Comparison of ENCODE assay signal across 15 cellular contexts in the genomic region with DNA sequence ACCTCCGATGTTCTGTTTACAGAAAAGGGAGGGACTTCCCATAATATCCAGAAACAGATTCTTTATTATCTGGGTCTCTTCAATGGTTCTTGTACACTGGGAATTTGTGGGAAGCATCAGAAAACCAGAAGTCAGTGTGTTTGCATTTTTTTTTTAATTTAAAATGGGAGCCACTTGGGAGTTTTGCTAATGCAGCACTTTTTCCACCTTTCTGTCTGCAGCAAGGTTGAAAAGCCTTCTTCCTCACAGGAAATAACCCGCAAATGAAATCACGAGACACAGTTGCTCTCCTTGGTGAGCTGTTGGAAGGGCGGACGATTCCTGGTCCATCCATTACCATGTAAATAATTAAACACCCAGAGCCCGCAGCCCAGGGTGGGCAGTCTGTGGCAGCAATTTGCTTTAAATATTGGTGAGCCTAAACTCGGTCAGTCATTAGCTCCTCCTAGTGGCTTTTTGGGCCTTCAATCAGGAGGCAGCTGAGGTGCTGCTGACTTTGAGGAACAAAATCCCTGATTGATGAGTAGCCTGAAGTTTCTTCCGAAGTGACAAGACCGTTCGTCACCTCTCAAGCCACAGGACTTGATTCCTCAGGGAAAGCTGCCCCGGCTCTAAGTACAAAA.
DNase-seq lines count a peak whose midpoint lies in the region; ATAC-seq and TF ChIP-seq lines count a peak whose summit lies in the region.
"Had no signal": no experiment of that assay in that cellular context is flagged by ENCODE, and none has a peak within 500 bp of the region (broad histone marks: within the 10 kb centered on the region; RNA-seq: fewer than 3 reads in every experiment).

No MANE protein-coding gene starts in this region.

- H3K4me1 Mint-ChIP-seq in glutamatergic neuron (ENCODE audit: low read depth, unreplicated experiment) = peaks cover 6% of the 10 kb centered on the region
- peaks cover 6% of the 10 kb centered on the region for H3K4me1 Mint-ChIP-seq in activated T-helper 2 cell treated with anti-CD3 and anti-CD28 coated beads, Interferon-gamma antibody, Interleukin-2, Interleukin-4, amounts not matched to agents 10 μg/mL and 5 μg/mL and 100 μg/mL, durations not matched to agents 14 hours and 24 hours and 36 hours (ENCODE audit: low read depth)
- H3K4me1 Mint-ChIP-seq in natural killer cell treated with Interleukin-12 subunit alpha and Interleukin-12 subunit beta and Interleukin-15 and Interleukin-18, amount 100 ng/mL, for 72 hours (ENCODE audit: low read depth in 2 of 2) = peaks cover 16% of the 10 kb centered on the region in 2 donors

- no peaks in the 10 kb centered on the region for H3K79me2 ChIP-seq in OCI-LY3 (ENCODE audit: low read length)

- no peak for DNase-seq in heart left ventricle
- DNase-seq in right atrium auricular region (ENCODE audit: low spot score) = no peak
- DNase-seq in glutamatergic neuron = peak; percentile 39
- no peak for DNase-seq in thyroid gland
- no peak for DNase-seq in activated T-helper 2 cell treated with anti-CD3 and anti-CD28 coated beads, Interferon-gamma antibody, Interleukin-2, Interleukin-4, amounts not matched to agents 10 μg/mL and 5 μg/mL and 100 μg/mL, durations not matched to agents 14 hours and 24 hours and 36 hours (ENCODE audit: low spot score)
- DNase-seq in natural killer cell treated with Interleukin-12 subunit alpha and Interleukin-12 subunit beta and Interleukin-15 and Interleukin-18, amount 100 ng/mL, for 72 hours (ENCODE audit: low spot score) = no peak
- DNase-seq: activated CD4-positive, alpha-beta T cell treated with anti-CD3 and anti-CD28 coated beads, Interleukin-2, amount 10 ng/mL, durations not matched to agents 7 days and 5 days; central memory CD4-positive, alpha-beta T cell; naive thymus-derived CD4-positive, alpha-beta T cell; NCI-H1694 treated with DMSO at 0.1 percent for 48 hours; small intestine; uterus had no signal

- peaks cover 0 to 28% (median 16%) of the 10 kb centered on the region in 12 donors for H3K4me1 ChIP-seq in heart left ventricle
- peaks cover 0 to 25% of the 10 kb centered on the region in 2 donors for H3K4me1 ChIP-seq in right atrium auricular region
- peaks cover 13% of the 10 kb centered on the region for H3K4me1 ChIP-seq in OCI-LY3 (ENCODE audit: low read length)
- H3K4me1 ChIP-seq in thyroid gland = peaks cover 0 to 12% of the 10 kb centered on the region in 2 donors

- no peak for ATAC-seq in heart left ventricle
- no peak for ATAC-seq in HG02884 (IDR thresholded peaks at IDR 0.05; ENCODE audit: unreplicated experiment)
- no peak for ATAC-seq in natural killer cell treated with Interleukin-12 subunit alpha and Interleukin-12 subunit beta and Interleukin-15 and Interleukin-18, amount 100 ng/mL, for 72 hours
- ATAC-seq: naive thymus-derived CD4-positive, alpha-beta T cell had no signal

- no peaks in the 10 kb centered on the region for H3K9me3 ChIP-seq in heart left ventricle
- H3K9me3 ChIP-seq in right atrium auricular region = no peaks in the 10 kb centered on the region
- H3K9me3 ChIP-seq in OCI-LY3 (ENCODE audit: insufficient read depth, low read length) = no peaks in the 10 kb centered on the region
- H3K9me3 ChIP-seq in thyroid gland = no peaks in the 10 kb centered on the region
- H3K9me3 ChIP-seq: esophagus muscularis mucosa, uterus had no signal

- H3K36me3 ChIP-seq in heart left ventricle = no peaks in the 10 kb centered on the region
- H3K36me3 ChIP-seq in right atrium auricular region = no peaks in the 10 kb centered on the region
- no peaks in the 10 kb centered on the region for H3K36me3 ChIP-seq in OCI-LY3 (replicated peaks; ENCODE audit: low read depth, low read length)
- no peaks in the 10 kb centered on the region for H3K36me3 ChIP-seq in thyroid gland
- H3K36me3 ChIP-seq: esophagus muscularis mucosa, uterus had no signal

- TF ChIP-seq POLR2A in heart left ventricle (IDR thresholded peaks at IDR 0.05) (no peak), thyroid gland (IDR thresholded peaks at IDR 0.05) (no peak)

- WGBS in heart left ventricle, 4 donors = 73 to 76% (median 74%) methylated on average over 11 of the region's 11 CpGs
- 80 to 84% methylated on average over 11 of the region's 11 CpGs for WGBS in thyroid gland, 2 donors

- TF ChIP-seq CTCF in heart left ventricle (IDR thresholded peaks at IDR 0.05) = peak in 11 of 12 donors; percentile 8 to 49 (median 29)
- TF ChIP-seq CTCF in right atrium auricular region (IDR thresholded peaks at IDR 0.05) = peak in 1 of 2 donors; percentile 53
- peak; percentile 41 for TF ChIP-seq CTCF in OCI-LY3 (IDR thresholded peaks at IDR 0.05; ENCODE audit: low read depth, low read length)
- peak; percentile 28 for TF ChIP-seq CTCF in glutamatergic neuron (IDR thresholded peaks at IDR 0.05; ENCODE audit: partially characterized antibody, unreplicated experiment)
- peak in 4 of 6 experiments; percentile 19 to 41 (median 32) for TF ChIP-seq CTCF in thyroid gland (IDR thresholded peaks at IDR 0.05)

- H3K4me3 Mint-ChIP-seq in glutamatergic neuron (ENCODE audit: unreplicated experiment) = no peak overlapping the region
- no peak overlapping the region for H3K4me3 Mint-ChIP-seq in activated T-helper 2 cell treated with anti-CD3 and anti-CD28 coated beads, Interferon-gamma antibody, Interleukin-2, Interleukin-4, amounts not matched to agents 10 μg/mL and 5 μg/mL and 100 μg/mL, durations not matched to agents 14 hours and 24 hours and 36 hours (ENCODE audit: low read depth)
- H3K4me3 Mint-ChIP-seq in natural killer cell treated with Interleukin-12 subunit alpha and Interleukin-12 subunit beta and Interleukin-15 and Interleukin-18, amount 100 ng/mL, for 72 hours = no peak overlapping the region
- H3K4me3 Mint-ChIP-seq: activated CD4-positive, alpha-beta T cell treated with anti-CD3 and anti-CD28 coated beads, Interleukin-2, amount 10 ng/mL, durations not matched to agents 7 days and 5 days; naive thymus-derived CD4-positive, alpha-beta T cell had no signal

- no peak overlapping the region for H3K4me3 ChIP-seq in heart left ventricle
- no peak overlapping the region for H3K4me3 ChIP-seq in right atrium auricular region
- no peak overlapping the region for H3K4me3 ChIP-seq in OCI-LY3 (ENCODE audit: low read length)
- H3K4me3 ChIP-seq in thyroid gland (replicated peaks in 1 of 3) = no peak overlapping the region
- H3K4me3 ChIP-seq: esophagus muscularis mucosa, uterus had no signal

- H3K27ac ChIP-seq in heart left ventricle (no peak overlapping the region), right atrium auricular region (no peak overlapping the region), OCI-LY3 (ENCODE audit: low read length) (no peak overlapping the region), thyroid gland (no peak overlapping the region)
- H3K27ac ChIP-seq: esophagus muscularis mucosa, uterus had no signal

- intact Hi-C loops in heart left ventricle (cut with DNase I) = loop anchor here in 9 of 10 donors (5.0 to 10.0 kb wide), 9 partner anchors 124 to 474 kb away; a partner anchor contains a TSS
- intact Hi-C loops in thyroid gland (cut with DNase I) = loop anchor here (10.0 kb wide), 1 partner anchor 474 kb away; a partner anchor contains a TSS
- intact Hi-C loops in activated T-helper 2 cell treated with anti-CD3 and anti-CD28 coated beads, Interferon-gamma antibody, Interleukin-2, Interleukin-4, amounts not matched to agents 10 μg/mL and 5 μg/mL and 100 μg/mL, durations not matched to agents 14 hours and 24 hours and 36 hours (cut with micrococcal nuclease) = no loop called here

- H3K27ac Mint-ChIP-seq in glutamatergic neuron (ENCODE audit: unreplicated experiment) = no peak overlapping the region
- H3K27ac Mint-ChIP-seq in activated T-helper 2 cell treated with anti-CD3 and anti-CD28 coated beads, Interferon-gamma antibody, Interleukin-2, Interleukin-4, amounts not matched to agents 10 μg/mL and 5 μg/mL and 100 μg/mL, durations not matched to agents 14 hours and 24 hours and 36 hours = no peak overlapping the region
- no peak overlapping the region for H3K27ac Mint-ChIP-seq in natural killer cell treated with Interleukin-12 subunit alpha and Interleukin-12 subunit beta and Interleukin-15 and Interleukin-18, amount 100 ng/mL, for 72 hours
- H3K27ac Mint-ChIP-seq: activated CD4-positive, alpha-beta T cell treated with anti-CD3 and anti-CD28 coated beads, Interleukin-2, amount 10 ng/mL, durations not matched to agents 7 days and 5 days; naive thymus-derived CD4-positive, alpha-beta T cell had no signal

- peaks cover 3% of the 10 kb centered on the region for H3K27me3 Mint-ChIP-seq in glutamatergic neuron (ENCODE audit: unreplicated experiment)
- no peaks in the 10 kb centered on the region for H3K27me3 Mint-ChIP-seq in activated T-helper 2 cell treated with anti-CD3 and anti-CD28 coated beads, Interferon-gamma antibody, Interleukin-2, Interleukin-4, amounts not matched to agents 10 μg/mL and 5 μg/mL and 100 μg/mL, durations not matched to agents 14 hours and 24 hours and 36 hours (ENCODE audit: low read depth)
- H3K27me3 Mint-ChIP-seq in natural killer cell treated with Interleukin-12 subunit alpha and Interleukin-12 subunit beta and Interleukin-15 and Interleukin-18, amount 100 ng/mL, for 72 hours = peaks cover 0 to 8% of the 10 kb centered on the region in 2 donors
- H3K27me3 Mint-ChIP-seq: activated CD4-positive, alpha-beta T cell treated with anti-CD3 and anti-CD28 coated beads, Interleukin-2, amount 10 ng/mL, durations not matched to agents 7 days and 5 days had no signal

- no peak overlapping the region for H2AFZ ChIP-seq in OCI-LY3 (ENCODE audit: low read depth, low read length)

- H3K9me3 Mint-ChIP-seq in glutamatergic neuron (ENCODE audit: unreplicated experiment) = peaks cover 5% of the 10 kb centered on the region
- H3K9me3 Mint-ChIP-seq in activated T-helper 2 cell treated with anti-CD3 and anti-CD28 coated beads, Interferon-gamma antibody, Interleukin-2, Interleukin-4, amounts not matched to agents 10 μg/mL and 5 μg/mL and 100 μg/mL, durations not matched to agents 14 hours and 24 hours and 36 hours = no peaks in the 10 kb centered on the region
- no peaks in the 10 kb centered on the region for H3K9me3 Mint-ChIP-seq in natural killer cell treated with Interleukin-12 subunit alpha and Interleukin-12 subunit beta and Interleukin-15 and Interleukin-18, amount 100 ng/mL, for 72 hours
- H3K9me3 Mint-ChIP-seq: activated CD4-positive, alpha-beta T cell treated with anti-CD3 and anti-CD28 coated beads, Interleukin-2, amount 10 ng/mL, durations not matched to agents 7 days and 5 days had no signal

- H4K20me1 ChIP-seq in OCI-LY3 (ENCODE audit: insufficient read depth, low read length) = no peaks in the 10 kb centered on the region

- H3K9ac ChIP-seq in OCI-LY3 (ENCODE audit: low read length) = no peak overlapping the region

- no peaks in the 10 kb centered on the region for H3K27me3 ChIP-seq in heart left ventricle
- no peaks in the 10 kb centered on the region for H3K27me3 ChIP-seq in right atrium auricular region
- H3K27me3 ChIP-seq in OCI-LY3 (ENCODE audit: low read depth, low read length) = no peaks in the 10 kb centered on the region
- H3K27me3 ChIP-seq in thyroid gland = no peaks in the 10 kb centered on the region
- H3K27me3 ChIP-seq: esophagus muscularis mucosa, uterus had no signal

- no peaks in the 10 kb centered on the region for H3K36me3 Mint-ChIP-seq in glutamatergic neuron (ENCODE audit: unreplicated experiment)
- no peaks in the 10 kb centered on the region for H3K36me3 Mint-ChIP-seq in activated T-helper 2 cell treated with anti-CD3 and anti-CD28 coated beads, Interferon-gamma antibody, Interleukin-2, Interleukin-4, amounts not matched to agents 10 μg/mL and 5 μg/mL and 100 μg/mL, durations not matched to agents 14 hours and 24 hours and 36 hours (ENCODE audit: low read depth)
- H3K36me3 Mint-ChIP-seq in natural killer cell treated with Interleukin-12 subunit alpha and Interleukin-12 subunit beta and Interleukin-15 and Interleukin-18, amount 100 ng/mL, for 72 hours = no peaks in the 10 kb centered on the region
- H3K36me3 Mint-ChIP-seq: naive thymus-derived CD4-positive, alpha-beta T cell had no signal

- H3K4me2 ChIP-seq in OCI-LY3 (ENCODE audit: low read length) = peak overlapping the region; percentile 22; the same call in 1 of the 2 replicates
